In the genomic region with DNA sequence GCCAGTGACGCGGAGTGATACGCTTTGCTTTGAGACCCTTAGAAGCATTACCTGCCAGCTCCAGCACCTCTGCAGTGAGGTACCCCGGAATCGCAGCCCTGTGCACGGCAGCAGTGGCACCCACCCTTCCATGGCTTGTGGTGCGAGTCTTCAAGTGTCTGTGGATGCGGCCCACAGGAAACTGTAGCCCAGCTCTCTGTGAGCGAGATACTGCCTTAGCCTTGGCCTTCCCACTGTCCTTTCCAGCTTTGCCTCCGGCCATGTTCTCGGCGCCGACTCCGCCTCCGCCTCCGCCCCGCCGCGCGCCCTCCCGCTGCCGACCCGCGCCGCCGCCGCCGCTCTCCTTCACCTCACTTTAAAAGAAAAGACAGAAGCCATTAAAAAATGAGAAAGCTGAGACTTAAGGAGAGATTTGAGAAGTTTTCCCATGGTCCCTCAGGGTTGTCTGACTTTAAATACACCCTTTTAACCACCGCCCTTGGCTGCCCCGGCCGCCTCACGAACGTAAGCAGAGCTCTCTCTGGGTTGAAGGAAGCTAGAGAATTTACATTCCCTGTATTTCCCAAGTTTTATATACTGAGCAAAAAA, we compare ENCODE assay signal across 1 cellular context.
TF ChIP-seq lines count a peak whose summit lies in the region.

No MANE protein-coding gene starts in this region.

TF ChIP-seq in K562, 482 proteins besides CTCF, POLR2A, EP300 and RAD21 (continued from another document and continues in another):
- TF ChIP-seq ETV5 (CRISPR knock-in tag; IDR thresholded peaks at IDR 0.05; ENCODE audit: low read depth), result no peak
- 0 out of 2 replicates have a peak, but pooled peaks have one; percentile 28 for TF ChIP-seq TARDBP (IDR thresholded peaks at IDR 0.05)
- 0 out of 2 replicates have a peak, but pooled peaks have one; percentile 40 for TF ChIP-seq ZNF589 (CRISPR knock-in tag; IDR thresholded peaks at IDR 0.05; ENCODE audit: low read depth)
- no peak for TF ChIP-seq EGR1 (conservative IDR thresholded peaks at IDR 0.05)
- TF ChIP-seq, protein P1, sequence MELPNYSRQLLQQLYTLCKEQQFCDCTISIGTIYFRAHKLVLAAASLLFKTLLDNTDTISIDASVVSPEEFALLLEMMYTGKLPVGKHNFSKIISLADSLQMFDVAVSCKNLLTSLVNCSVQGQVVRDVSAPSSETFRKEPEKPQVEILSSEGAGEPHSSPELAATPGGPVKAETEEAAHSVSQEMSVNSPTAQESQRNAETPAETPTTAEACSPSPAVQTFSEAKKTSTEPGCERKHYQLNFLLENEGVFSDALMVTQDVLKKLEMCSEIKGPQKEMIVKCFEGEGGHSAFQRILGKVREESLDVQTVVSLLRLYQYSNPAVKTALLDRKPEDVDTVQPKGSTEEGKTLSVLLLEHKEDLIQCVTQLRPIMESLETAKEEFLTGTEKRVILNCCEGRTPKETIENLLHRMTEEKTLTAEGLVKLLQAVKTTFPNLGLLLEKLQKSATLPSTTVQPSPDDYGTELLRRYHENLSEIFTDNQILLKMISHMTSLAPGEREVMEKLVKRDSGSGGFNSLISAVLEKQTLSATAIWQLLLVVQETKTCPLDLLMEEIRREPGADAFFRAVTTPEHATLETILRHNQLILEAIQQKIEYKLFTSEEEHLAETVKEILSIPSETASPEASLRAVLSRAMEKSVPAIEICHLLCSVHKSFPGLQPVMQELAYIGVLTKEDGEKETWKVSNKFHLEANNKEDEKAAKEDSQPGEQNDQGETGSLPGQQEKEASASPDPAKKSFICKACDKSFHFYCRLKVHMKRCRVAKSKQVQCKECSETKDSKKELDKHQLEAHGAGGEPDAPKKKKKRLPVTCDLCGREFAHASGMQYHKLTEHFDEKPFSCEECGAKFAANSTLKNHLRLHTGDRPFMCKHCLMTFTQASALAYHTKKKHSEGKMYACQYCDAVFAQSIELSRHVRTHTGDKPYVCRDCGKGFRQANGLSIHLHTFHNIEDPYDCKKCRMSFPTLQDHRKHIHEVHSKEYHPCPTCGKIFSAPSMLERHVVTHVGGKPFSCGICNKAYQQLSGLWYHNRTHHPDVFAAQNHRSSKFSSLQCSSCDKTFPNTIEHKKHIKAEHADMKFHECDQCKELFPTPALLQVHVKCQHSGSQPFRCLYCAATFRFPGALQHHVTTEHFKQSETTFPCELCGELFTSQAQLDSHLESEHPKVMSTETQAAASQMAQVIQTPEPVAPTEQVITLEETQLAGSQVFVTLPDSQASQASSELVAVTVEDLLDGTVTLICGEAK (IDR thresholded peaks at IDR 0.05), result no peak
- TF ChIP-seq, protein P1 (CRISPR knock-in tag; IDR thresholded peaks at IDR 0.05), result no peak
- TF ChIP-seq MTA2 (IDR thresholded peaks at IDR 0.05; ENCODE audit: low read depth), result no peak
- TF ChIP-seq ZBTB34 (CRISPR knock-in tag; IDR thresholded peaks at IDR 0.05), result no peak
- TF ChIP-seq ARID1B (IDR thresholded peaks at IDR 0.05), result 0 out of 2 replicates have a peak, but pooled peaks have one; percentile 1
- TF ChIP-seq SMARCA5 (IDR thresholded peaks at IDR 0.05), result no peak
- no peak for TF ChIP-seq NR3C1 (CRISPR knock-in tag; IDR thresholded peaks at IDR 0.05)
- TF ChIP-seq, protein P2, sequence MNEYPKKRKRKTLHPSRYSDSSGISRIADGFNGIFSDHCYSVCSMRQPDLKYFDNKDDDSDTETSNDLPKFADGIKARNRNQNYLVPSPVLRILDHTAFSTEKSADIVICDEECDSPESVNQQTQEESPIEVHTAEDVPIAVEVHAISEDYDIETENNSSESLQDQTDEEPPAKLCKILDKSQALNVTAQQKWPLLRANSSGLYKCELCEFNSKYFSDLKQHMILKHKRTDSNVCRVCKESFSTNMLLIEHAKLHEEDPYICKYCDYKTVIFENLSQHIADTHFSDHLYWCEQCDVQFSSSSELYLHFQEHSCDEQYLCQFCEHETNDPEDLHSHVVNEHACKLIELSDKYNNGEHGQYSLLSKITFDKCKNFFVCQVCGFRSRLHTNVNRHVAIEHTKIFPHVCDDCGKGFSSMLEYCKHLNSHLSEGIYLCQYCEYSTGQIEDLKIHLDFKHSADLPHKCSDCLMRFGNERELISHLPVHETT (CRISPR knock-in tag; conservative IDR thresholded peaks at IDR 0.05 in 1 of 2, IDR thresholded peaks at IDR 0.05 in 1 of 2), result no peak
- peak; percentile 39; the same call in 1 of the 2 replicates for TF ChIP-seq TFAP4 (CRISPR knock-in tag; IDR thresholded peaks at IDR 0.05; ENCODE audit: borderline replicate concordance)
- no peak for TF ChIP-seq IFI16 (CRISPR knock-in tag; IDR thresholded peaks at IDR 0.05)
- no peak for TF ChIP-seq ZNF24 (IDR thresholded peaks at IDR 0.05)
- TF ChIP-seq ZNF766 (CRISPR knock-in tag; conservative IDR thresholded peaks at IDR 0.05), result no peak
- TF ChIP-seq CHD2 (IDR thresholded peaks at IDR 0.05; ENCODE audit: low read depth, low read length), result no peak
- no peak for TF ChIP-seq ZBTB1 (CRISPR knock-in tag; IDR thresholded peaks at IDR 0.05; ENCODE audit: borderline replicate concordance, low read depth)
- TF ChIP-seq XRCC4 (IDR thresholded peaks at IDR 0.05; ENCODE audit: extremely low read depth, insufficient read depth, insufficient read length), result no peak
- TF ChIP-seq, protein P3, sequence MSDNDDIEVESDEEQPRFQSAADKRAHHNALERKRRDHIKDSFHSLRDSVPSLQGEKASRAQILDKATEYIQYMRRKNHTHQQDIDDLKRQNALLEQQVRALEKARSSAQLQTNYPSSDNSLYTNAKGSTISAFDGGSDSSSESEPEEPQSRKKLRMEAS (CRISPR knock-in tag; IDR thresholded peaks at IDR 0.05), result no peak
- TF ChIP-seq GTF3C2 (IDR thresholded peaks at IDR 0.05; ENCODE audit: borderline replicate concordance, extremely low read depth, insufficient read length), result no peak
- TF ChIP-seq EP400 (IDR thresholded peaks at IDR 0.05), result no peak
- TF ChIP-seq ZNF174 (CRISPR knock-in tag; IDR thresholded peaks at IDR 0.05), result no peak
- TF ChIP-seq TFAM (CRISPR knock-in tag; conservative IDR thresholded peaks at IDR 0.05), result no peak
- TF ChIP-seq, protein P4, sequence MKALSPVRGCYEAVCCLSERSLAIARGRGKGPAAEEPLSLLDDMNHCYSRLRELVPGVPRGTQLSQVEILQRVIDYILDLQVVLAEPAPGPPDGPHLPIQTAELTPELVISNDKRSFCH (CRISPR knock-in tag; IDR thresholded peaks at IDR 0.05), result no peak
- TF ChIP-seq, protein P4 (tag; IDR thresholded peaks at IDR 0.05), result 0 out of 2 replicates have a peak, but pooled peaks have one; percentile 54
- 0 out of 2 replicates have a peak, but pooled peaks have one; percentile 1 for TF ChIP-seq DPF2 (IDR thresholded peaks at IDR 0.05)
- TF ChIP-seq MCM5 (IDR thresholded peaks at IDR 0.05; ENCODE audit: low read depth), result no peak
- peak; percentile 48; the same call in 1 of the 2 replicates for TF ChIP-seq SMAD4 (CRISPR knock-in tag; conservative IDR thresholded peaks at IDR 0.05)
- no peak for TF ChIP-seq POLR2AphosphoS2 (IDR thresholded peaks at IDR 0.05; ENCODE audit: low read length)
- TF ChIP-seq ZNF324 (CRISPR knock-in tag; IDR thresholded peaks at IDR 0.05), result no peak
- peak; percentile 79; the same call in 1 of the 2 replicates for TF ChIP-seq HDAC2 (IDR thresholded peaks at IDR 0.05)
- no peak for TF ChIP-seq BCOR (IDR thresholded peaks at IDR 0.05)
- TF ChIP-seq EWSR1 (IDR thresholded peaks at IDR 0.05; ENCODE audit: borderline replicate concordance, low read depth, partially characterized antibody), result no peak
- TF ChIP-seq POLR2G (IDR thresholded peaks at IDR 0.05; ENCODE audit: low read depth, low read length), result peak; percentile 71
- peak; percentile 61 for TF ChIP-seq NFRKB (IDR thresholded peaks at IDR 0.05; ENCODE audit: low read depth)
- no peak for TF ChIP-seq ZNF277 (CRISPR knock-in tag; IDR thresholded peaks at IDR 0.05; ENCODE audit: borderline replicate concordance)
- TF ChIP-seq CBFA2T2 (conservative IDR thresholded peaks at IDR 0.05), result no peak; the same call in 1 of the 2 replicates
- TF ChIP-seq ZNF551 (CRISPR knock-in tag; IDR thresholded peaks at IDR 0.05), result no peak
- TF ChIP-seq E2F6 (IDR thresholded peaks at IDR 0.05; ENCODE audit: borderline replicate concordance in 1 of 2, extremely low read depth in 1 of 2, insufficient read depth in 1 of 2, insufficient read length in 1 of 2, low read depth in 1 of 2, low read length in 1 of 2, poor library complexity in 1 of 2, severe bottlenecking in 1 of 2), result no peak
- peak; percentile 36 for TF ChIP-seq CXXC5 (CRISPR knock-in tag; IDR thresholded peaks at IDR 0.05)
- TF ChIP-seq THRAP3 (IDR thresholded peaks at IDR 0.05; ENCODE audit: borderline replicate concordance), result no peak
- no peak for TF ChIP-seq NR2C2 (CRISPR knock-in tag; IDR thresholded peaks at IDR 0.05)
- no peak for TF ChIP-seq NR2C2 (tag; IDR thresholded peaks at IDR 0.05)
- no peak for TF ChIP-seq SNRNP70 (optimal IDR thresholded peaks at IDR 0.05; ENCODE audit: low read depth, low read length)
- 0 out of 2 replicates have a peak, but pooled peaks have one; percentile 1 for TF ChIP-seq CREM (IDR thresholded peaks at IDR 0.05; ENCODE audit: low read depth)
- no peak for TF ChIP-seq ZNF239 (CRISPR knock-in tag; IDR thresholded peaks at IDR 0.05)
